ENCODE assay signal across 11 cellular contexts in the genomic region with DNA sequence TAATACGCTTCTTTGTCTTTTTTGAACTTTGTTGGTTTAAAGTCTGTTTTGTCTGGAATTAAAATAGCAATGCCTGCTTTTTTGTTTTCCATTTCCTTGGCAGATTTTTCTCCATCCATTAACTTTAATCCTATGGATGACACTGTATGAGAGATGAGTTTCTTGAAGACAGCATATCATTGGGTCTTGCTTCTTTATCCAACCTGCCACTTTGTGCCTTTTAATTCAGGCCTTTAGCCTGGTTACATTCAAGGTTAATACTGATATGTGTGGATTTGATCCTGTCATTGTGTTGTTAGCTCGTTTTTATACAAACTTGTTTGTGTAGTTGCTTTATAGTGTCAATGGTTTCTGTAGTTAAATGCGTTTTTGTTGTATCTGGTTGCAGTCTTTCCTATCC.
"Had no signal": no experiment of that assay in that cellular context is flagged by ENCODE, and none has a peak within 500 bp of the region (broad histone marks: within the 10 kb centered on the region; RNA-seq: fewer than 3 reads in every experiment).

No MANE protein-coding gene starts in this region.

- H3K4me3 ChIP-seq: GM23248, GM23338, HAP-1 had no signal

- FAIRE-seq: H1, H54 had no signal

- H3K4me2 ChIP-seq: GM23338 had no signal

- H3K4me1 ChIP-seq: HAP-1 had no signal

- H3K36me3 ChIP-seq: HAP-1 had no signal

- H3K9me3 ChIP-seq: HAP-1 had no signal

- DNase-seq: GM23248, GOT3, H7, H9, HCEC 1CT, HFFc6 had no signal

- H3K27ac ChIP-seq: GM23248 had no signal

- ATAC-seq: GM23338, HCT116 had no signal
